In the genomic region with DNA sequence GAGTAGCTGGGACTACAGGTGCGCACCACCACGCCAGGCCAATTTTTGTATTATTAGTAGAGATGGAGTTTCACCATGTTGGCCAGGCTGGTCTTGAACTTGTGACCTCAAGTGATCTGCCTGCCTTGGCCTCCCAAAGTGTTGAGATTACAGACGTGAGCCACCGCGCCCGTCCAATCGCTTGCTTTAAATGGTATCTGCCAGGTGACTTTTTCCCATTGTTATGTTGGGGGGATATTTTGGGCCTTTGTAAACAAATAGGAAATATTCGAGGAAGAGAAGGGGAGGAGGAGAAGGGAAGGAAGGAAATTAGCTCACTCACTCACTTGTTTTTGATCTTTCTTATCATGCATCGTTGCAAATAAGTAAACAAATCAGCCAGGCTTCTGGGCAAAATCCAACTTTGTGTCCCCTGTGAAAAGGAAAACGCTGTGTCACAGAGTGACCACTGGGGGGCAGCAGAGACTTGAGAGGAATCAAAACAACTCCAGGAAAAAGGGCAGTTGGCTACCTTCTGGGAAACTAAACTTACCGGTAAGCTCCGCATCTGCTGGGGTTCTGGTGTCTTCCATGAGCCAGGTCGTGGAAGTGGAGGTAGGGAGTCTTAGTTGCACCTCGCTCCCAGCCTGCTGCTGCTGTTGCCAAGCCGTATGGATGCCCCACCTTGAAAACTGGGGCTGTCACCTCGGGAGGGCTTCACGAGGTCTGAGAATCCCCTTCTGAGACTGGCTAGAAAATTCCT, we compare ENCODE assay signal across 8 cellular contexts. TPM values are rescaled to one million over a fixed set of nuclear protein-coding genes. Genes with fewer than 3 reads are reported as not detected.
A peak's percentile ranks its signal among the peaks of the same experiment; 100 is the strongest.
DNase-seq lines count a peak whose midpoint lies in the region; ATAC-seq and TF ChIP-seq lines count a peak whose summit lies in the region.

No MANE protein-coding gene starts in this region.

- H3K36me3 ChIP-seq in KOPT-K1 (ENCODE audit: insufficient read depth, low read length) (no peaks in the 10 kb centered on the region), Peyer's patch (no peaks in the 10 kb centered on the region)

- peak overlapping the region; percentile 80 to 84 for H3K4me3 Mint-ChIP-seq in activated T-cell treated with anti-CD3 and anti-CD28 coated beads, Interleukin-2, amount 50 U/mL, for 72 hours
- H3K4me3 Mint-ChIP-seq in nephron progenitor cell = no peak overlapping the region

- peak; percentile 90 to 93 (median 92) for TF ChIP-seq CTCF in Peyer's patch (IDR thresholded peaks at IDR 0.05)
- TF ChIP-seq CTCF in fibroblast of mammary gland (conservative IDR thresholded peaks at IDR 0.05; ENCODE audit: control insufficient read depth, insufficient read depth, low read depth, low read length) = peak; percentile 97
- TF ChIP-seq CTCF in nephron progenitor cell (IDR thresholded peaks at IDR 0.05) = peak; percentile 93

- DNase-seq in Caki2 (ENCODE audit: low read depth) (peak; percentile 70), Peyer's patch (peak; percentile 77 to 90 (median 77)), fibroblast of mammary gland (ENCODE audit: low read depth) (peak; percentile 82), nephron progenitor cell (peak; percentile 87)
- peak; percentile 62 to 76 for DNase-seq in activated T-cell treated with anti-CD3 and anti-CD28 coated beads, Interleukin-2, amount 50 U/mL, for 72 hours
- peak; percentile 30 to 76 (median 56) for DNase-seq in stimulated activated naive CD4-positive, alpha-beta T cell (lab: John Stamatoyannopoulos, UW)

- H3K4me1 Mint-ChIP-seq in activated T-cell treated with anti-CD3 and anti-CD28 coated beads, Interleukin-2, amount 50 U/mL, for 72 hours (ENCODE audit: low read depth) = peaks cover 55% of the 10 kb centered on the region
- peaks cover 44% of the 10 kb centered on the region for H3K4me1 Mint-ChIP-seq in nephron progenitor cell

- H3K27ac Mint-ChIP-seq in activated T-cell treated with anti-CD3 and anti-CD28 coated beads, Interleukin-2, amount 50 U/mL, for 72 hours = peak overlapping the region; percentile 5
- H3K27ac Mint-ChIP-seq in nephron progenitor cell = no peak overlapping the region

- no peaks in the 10 kb centered on the region for H3K27me3 Mint-ChIP-seq in activated T-cell treated with anti-CD3 and anti-CD28 coated beads, Interleukin-2, amount 50 U/mL, for 72 hours (ENCODE audit: low read depth)
- peaks cover 11% of the 10 kb centered on the region for H3K27me3 Mint-ChIP-seq in nephron progenitor cell (ENCODE audit: low read depth, poor library complexity)

- H3K9me3 Mint-ChIP-seq in activated T-cell treated with anti-CD3 and anti-CD28 coated beads, Interleukin-2, amount 50 U/mL, for 72 hours = no peaks in the 10 kb centered on the region
- H3K9me3 Mint-ChIP-seq in nephron progenitor cell = no peaks in the 10 kb centered on the region

- H3K4me3 ChIP-seq in Peyer's patch = peak overlapping the region; percentile 13 to 45 (median 41)
- H3K4me3 ChIP-seq in fibroblast of mammary gland (ENCODE audit: control insufficient read depth, low read depth, low read length) = peak overlapping the region; percentile 39

- no peak for ATAC-seq in activated T-cell treated with anti-CD3 and anti-CD28 coated beads, Interleukin-2, amount 50 U/mL, for 72 hours (replicated peaks in 1 of 2)
- ATAC-seq in GM19351 (IDR thresholded peaks at IDR 0.05; ENCODE audit: unreplicated experiment) = no peak

- no peak for TF ChIP-seq POLR2A in Peyer's patch (IDR thresholded peaks at IDR 0.05)

- no peaks in the 10 kb centered on the region for H3K36me3 Mint-ChIP-seq in activated T-cell treated with anti-CD3 and anti-CD28 coated beads, Interleukin-2, amount 50 U/mL, for 72 hours (ENCODE audit: insufficient read depth in 2 of 2)
- no peaks in the 10 kb centered on the region for H3K36me3 Mint-ChIP-seq in nephron progenitor cell (ENCODE audit: low read depth)

- peak overlapping the region; percentile 12 for H3K27ac ChIP-seq in KOPT-K1 (ENCODE audit: low read depth, low read length, poor library complexity, severe bottlenecking)
- H3K27ac ChIP-seq in Peyer's patch = peak overlapping the region in 1 of 4 donors; percentile 17

- H3K4me1 ChIP-seq in Peyer's patch = no peaks in the 10 kb centered on the region

- no peaks in the 10 kb centered on the region for H3K27me3 ChIP-seq in Peyer's patch

- in situ Hi-C loops in Caki2 (cut with HindIII; ENCODE audit: low pct_unique_long_range_greater_than_20kb, low sequenced_read_pairs) = no loop called here

- no peaks in the 10 kb centered on the region for H3K9me3 ChIP-seq in KOPT-K1 (ENCODE audit: insufficient read depth, low read length, poor library complexity, severe bottlenecking)
- no peaks in the 10 kb centered on the region for H3K9me3 ChIP-seq in Peyer's patch

RNA-seq across cellular contexts. Expression of gene RANBP3, which starts 9.3 kb away (rescaled TPM):
- 28.9 and 36.3 TPM in 2 replicates for total RNA-seq in Caki2 (2014; rRNA removed; shearing (Covaris generic); ENCODE audit: low replicate concordance)
- 100 to 1,000 TPM in 2 of 4 donors, 10 to 100 TPM in 2; 59.7 to 104 (median 91.1) TPM for total RNA-seq in Peyer's patch
- total RNA-seq in activated T-cell treated with anti-CD3 and anti-CD28 coated beads, Interleukin-2, amount 50 U/mL, for 72 hours = 100 to 1,000 TPM in 1 of 2 donors, 10 to 100 TPM in 1; 89.2 to 108 TPM
